In the genomic region with DNA sequence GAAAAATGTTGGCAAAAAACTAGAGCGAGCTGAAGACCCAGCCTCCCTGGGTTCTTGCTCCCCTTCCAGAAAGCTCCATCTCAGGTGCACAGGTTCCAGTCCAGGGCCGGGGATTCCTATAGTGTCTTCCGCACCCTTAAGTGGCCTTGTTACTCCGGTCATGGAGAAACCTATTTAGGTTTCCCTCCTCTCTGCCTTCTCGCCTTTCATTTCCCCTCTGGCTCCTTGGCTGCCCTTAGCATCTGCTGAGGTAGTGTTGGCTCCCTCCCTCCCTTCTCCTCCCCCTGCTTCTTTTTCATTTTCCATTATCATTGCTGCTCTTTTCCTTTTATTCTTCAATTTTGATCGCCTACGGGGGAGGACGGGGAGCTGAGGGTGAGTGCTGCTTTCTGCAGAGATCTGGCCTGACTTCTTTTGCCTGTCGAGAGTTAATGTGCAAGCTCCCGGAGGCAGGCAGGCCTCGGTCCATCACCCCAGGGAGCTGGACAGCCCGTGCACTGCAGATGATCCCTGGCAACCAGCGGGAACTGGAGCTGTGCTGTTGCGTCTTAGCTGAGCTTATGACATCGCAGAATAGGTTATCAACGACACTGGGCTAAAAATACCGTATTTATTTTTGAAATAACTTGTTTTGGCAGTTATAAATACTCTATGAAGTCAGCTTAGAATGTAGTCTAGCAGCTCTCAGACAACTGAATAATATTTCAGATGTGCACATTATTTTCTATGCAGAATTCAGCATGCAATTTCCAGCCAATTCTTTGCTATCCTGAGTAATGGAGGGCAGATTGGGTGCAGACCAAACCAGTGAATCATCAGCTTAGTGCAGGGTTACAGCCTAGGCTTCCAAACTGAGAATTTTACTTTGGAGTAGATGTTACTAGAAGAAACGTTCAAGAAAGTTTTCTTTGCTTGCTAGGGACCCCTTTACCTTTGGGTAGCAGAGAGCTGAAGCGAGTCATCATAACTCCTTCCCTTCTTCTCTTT, we compare ENCODE assay signal across 16 cellular contexts.
DNase-seq lines count a peak whose midpoint lies in the region; ATAC-seq and TF ChIP-seq lines count a peak whose summit lies in the region.
"Had no signal": no experiment of that assay in that cellular context is flagged by ENCODE, and none has a peak within 500 bp of the region (broad histone marks: within the 10 kb centered on the region; RNA-seq: fewer than 3 reads in every experiment).

No MANE protein-coding gene starts in this region.

- no peaks in the 10 kb centered on the region for H3K4me1 ChIP-seq in PC-3 (ENCODE audit: insufficient read depth, low read length)
- H3K4me1 ChIP-seq in HAP-1: no peaks in the 10 kb centered on the region

- H2AFZ ChIP-seq in PC-3 (ENCODE audit: low read length): no peak overlapping the region

- H3K4me2 ChIP-seq in PC-3 (ENCODE audit: low read length): no peak overlapping the region

- H3K9me3 Mint-ChIP-seq in nephron: peaks cover 6% of the 10 kb centered on the region
- H3K9me3 Mint-ChIP-seq: stimulated activated naive CD8-positive, alpha-beta T cell treated with anti-CD3 and anti-CD28 coated beads, Interleukin-15, Interleukin-2, amounts not matched to agents 100 ng/mL and 50 ng/mL, for 24 hours had no signal

- H3K9me2 ChIP-seq in PC-3 (replicated peaks; ENCODE audit: low read length): no peaks in the 10 kb centered on the region

- CTCF ChIA-PET in PC-3 (lab: Charles Lee): no interaction called here

- peak; percentile 5 for DNase-seq in AG09309 (ENCODE audit: low read depth)
- DNase-seq in PC-3: peak; percentile 13
- peak; percentile 33 for DNase-seq in fibroblast of the conjunctiva (ENCODE audit: low read depth)
- no peak for DNase-seq in NCI-H345 (lab: John Stamatoyannopoulos, UW)
- DNase-seq in activated CD4-positive, alpha-beta T cell treated with anti-CD3 and anti-CD28 coated beads for 1 hour: no peak
- no peak for DNase-seq in SHP77 treated with DMSO at 0.1 percent for 48 hours (lab: John Stamatoyannopoulos, UW)
- DNase-seq in HAP-1 (ENCODE audit: low spot score in 2 of 2): no peak
- DNase-seq: AML-193; DMS79 treated with DMSO at 0.1 percent for 48 hours; effector CD4-positive, alpha-beta T cell; GOT3; NCI-H524 had no signal

- H3K4me1 Mint-ChIP-seq in nephron: peaks cover 52% of the 10 kb centered on the region

- no peak overlapping the region for H3K27ac ChIP-seq in PC-3 (ENCODE audit: low read length)

- H3K27me3 ChIP-seq in PC-3 (ENCODE audit: low read length) (no peaks in the 10 kb centered on the region), HAP-1 (ENCODE audit: low read depth) (no peaks in the 10 kb centered on the region)

- H3K9me3 ChIP-seq in PC-3 (ENCODE audit: low read length): no peaks in the 10 kb centered on the region
- no peaks in the 10 kb centered on the region for H3K9me3 ChIP-seq in HAP-1

- no TSS peak for BruUV-seq in PC-3 (replicated peaks; lab: Mats Ljungman, UMichigan)

- H3K4me3 ChIP-seq in AG09309 (ENCODE audit: control insufficient read depth, low read depth, low read length) (no peak overlapping the region), PC-3 (ENCODE audit: low read length) (no peak overlapping the region), HAP-1 (no peak overlapping the region)

- no peak overlapping the region for H3K9ac ChIP-seq in PC-3 (ENCODE audit: low read length)

- H3K4me3 Mint-ChIP-seq in nephron: peak overlapping the region in 2 of 3 experiments; percentile 21 to 27
- H3K4me3 Mint-ChIP-seq: stimulated activated naive CD8-positive, alpha-beta T cell treated with anti-CD3 and anti-CD28 coated beads, Interleukin-15, Interleukin-2, amounts not matched to agents 100 ng/mL and 50 ng/mL, for 24 hours had no signal

- no peaks in the 10 kb centered on the region for H4K20me1 ChIP-seq in PC-3 (ENCODE audit: low read length)

- H3K27me3 Mint-ChIP-seq in nephron (ENCODE audit: low read depth): peaks cover 8% of the 10 kb centered on the region
- H3K27me3 Mint-ChIP-seq: stimulated activated naive CD8-positive, alpha-beta T cell treated with anti-CD3 and anti-CD28 coated beads, Interleukin-15, Interleukin-2, amounts not matched to agents 100 ng/mL and 50 ng/mL, for 24 hours had no signal

- intact Hi-C loops in PC-3 (cut with micrococcal nuclease): no loop called here

- POLR2A ChIA-PET in PC-3 (lab: Charles Lee; ENCODE audit: unreplicated experiment): no interaction called here

- peak overlapping the region; percentile 31 to 95 (median 87) for H3K27ac Mint-ChIP-seq in nephron
- H3K27ac Mint-ChIP-seq: activated naive CD4-positive, alpha-beta T cell treated with anti-CD3 and anti-CD28 coated beads, Interleukin-2, amount 50 U/mL, for 72 hours; progenitor cell of endocrine pancreas; stimulated activated naive CD8-positive, alpha-beta T cell treated with anti-CD3 and anti-CD28 coated beads, Interleukin-15, Interleukin-2, amounts not matched to agents 100 ng/mL and 50 ng/mL, for 24 hours had no signal

- in situ Hi-C loops in HAP-1 (cut with MboI; ENCODE audit: low sequenced_read_pairs): no loop called here

- H3K36me3 ChIP-seq in PC-3 (ENCODE audit: low read depth, low read length) (no peaks in the 10 kb centered on the region), HAP-1 (replicated peaks) (no peaks in the 10 kb centered on the region)

- no peaks in the 10 kb centered on the region for H3K79me2 ChIP-seq in PC-3 (ENCODE audit: low read length)

- no peak for TF ChIP-seq CTCF in AG09309 (IDR thresholded peaks at IDR 0.05; ENCODE audit: control insufficient read depth, insufficient read depth, low read depth, low read length, missing control alignments)
- TF ChIP-seq CTCF in PC-3 (conservative IDR thresholded peaks at IDR 0.05; ENCODE audit: low read depth, low read length): no peak
- no peak for TF ChIP-seq CTCF in nephron (IDR thresholded peaks at IDR 0.05; ENCODE audit: unreplicated experiment in 3 of 3)

- H3K36me3 Mint-ChIP-seq in nephron (ENCODE audit: low read depth): no peaks in the 10 kb centered on the region
- H3K36me3 Mint-ChIP-seq: activated naive CD4-positive, alpha-beta T cell treated with anti-CD3 and anti-CD28 coated beads, Interleukin-2, amount 50 U/mL, for 72 hours had no signal

- peak; percentile 55; the same call in 1 of the 2 replicates for ATAC-seq in PC-3
- ATAC-seq: activated naive CD4-positive, alpha-beta T cell treated with anti-CD3 and anti-CD28 coated beads, Interleukin-2, amount 50 U/mL, for 72 hours had no signal

- no peaks in the 10 kb centered on the region for H3F3A ChIP-seq in PC-3 (ENCODE audit: low read length, unreplicated experiment)

Comparison
In these comparisons a context has a peak if more than half of its experiments do, and no peak if none do; other contexts are left out.
1. DNase-seq: peak in AG09309 (single experiment), PC-3 (single experiment) and fibroblast of the conjunctiva (single experiment); none in NCI-H345 (single experiment), activated CD4-positive, alpha-beta T cell treated with anti-CD3 and anti-CD28 coated beads for 1 hour (single experiment), SHP77 treated with DMSO at 0.1 percent for 48 hours (single experiment) and HAP-1 (0 of 2).